15 cellular contexts compared by ENCODE assay signal in the genomic region with DNA sequence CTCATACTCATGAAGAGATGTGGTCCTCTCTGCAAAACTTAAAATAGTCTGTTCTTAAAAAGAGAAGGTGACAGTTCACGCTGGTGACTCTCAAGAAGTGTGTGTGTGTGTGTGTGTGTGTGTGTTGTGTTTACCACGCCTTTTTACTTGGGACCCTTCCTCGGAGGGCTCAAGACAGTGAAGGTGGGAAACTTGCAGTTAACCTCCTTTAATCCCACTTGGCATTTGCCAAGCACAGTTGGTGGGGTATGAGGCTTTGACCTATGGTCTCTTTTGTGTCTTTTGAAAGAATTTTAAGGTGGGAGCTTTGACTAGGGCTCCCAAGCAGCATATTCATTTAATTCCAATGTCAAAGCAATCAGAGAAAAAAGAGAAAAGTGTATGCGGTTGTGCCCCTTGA.
"Had no signal": no experiment of that assay in that cellular context is flagged by ENCODE, and none has a peak within 500 bp of the region (broad histone marks: within the 10 kb centered on the region; RNA-seq: fewer than 3 reads in every experiment).

No MANE protein-coding gene starts in this region.

- H3K27me3 ChIP-seq: foreskin keratinocyte, tibial nerve, uterus had no signal

- H3K4me1 ChIP-seq: foreskin keratinocyte, uterus had no signal

- H3K4me1 Mint-ChIP-seq: activated naive CD8-positive, alpha-beta T cell treated with anti-CD3 and anti-CD28 coated beads for 36 hours; activated T-helper 17 cell treated with anti-CD3 and anti-CD28 coated beads, Interleukin-2, amount 50 U/mL, for 72 hours; naive thymus-derived CD4-positive, alpha-beta T cell; stimulated activated memory B cell treated with anti-CD40 and anti-IgM and Interleukin-4, amounts not matched to agents 10 μg/mL and 1 μg/mL and 100 μg/mL, for 72 hours had no signal

- H3K27me3 Mint-ChIP-seq: activated CD8-positive, alpha-beta T cell treated with anti-CD3 and anti-CD28 coated beads for 36 hours; activated naive CD8-positive, alpha-beta T cell treated with anti-CD3 and anti-CD28 coated beads for 36 hours; activated T-helper 17 cell treated with anti-CD3 and anti-CD28 coated beads, Interleukin-2, amount 50 U/mL, for 72 hours; naive thymus-derived CD4-positive, alpha-beta T cell; stimulated activated memory B cell treated with anti-CD40 and anti-IgM and Interleukin-4, amounts not matched to agents 10 μg/mL and 1 μg/mL and 100 μg/mL, for 72 hours had no signal

- H3K9me3 Mint-ChIP-seq: activated CD8-positive, alpha-beta T cell treated with anti-CD3 and anti-CD28 coated beads for 36 hours; activated T-helper 17 cell treated with anti-CD3 and anti-CD28 coated beads, Interleukin-2, amount 50 U/mL, for 72 hours had no signal

- H3K27ac ChIP-seq: dorsolateral prefrontal cortex, epithelial cell of prostate, foreskin keratinocyte, tibial nerve, uterus had no signal

- H3K36me3 ChIP-seq: tibial nerve, uterus had no signal

- H3K36me3 Mint-ChIP-seq: activated naive CD8-positive, alpha-beta T cell treated with anti-CD3 and anti-CD28 coated beads for 36 hours; naive thymus-derived CD4-positive, alpha-beta T cell; stimulated activated memory B cell treated with anti-CD40 and anti-IgM and Interleukin-4, amounts not matched to agents 10 μg/mL and 1 μg/mL and 100 μg/mL, for 72 hours had no signal

- H3K27ac Mint-ChIP-seq: activated CD8-positive, alpha-beta T cell treated with anti-CD3 and anti-CD28 coated beads for 36 hours; activated naive CD8-positive, alpha-beta T cell treated with anti-CD3 and anti-CD28 coated beads for 36 hours; activated T-helper 17 cell treated with anti-CD3 and anti-CD28 coated beads, Interleukin-2, amount 50 U/mL, for 72 hours; naive thymus-derived CD4-positive, alpha-beta T cell; stimulated activated memory B cell treated with anti-CD40 and anti-IgM and Interleukin-4, amounts not matched to agents 10 μg/mL and 1 μg/mL and 100 μg/mL, for 72 hours had no signal

- H3K9me3 ChIP-seq: tibial nerve, uterus had no signal

- H3K4me3 Mint-ChIP-seq: activated CD8-positive, alpha-beta T cell treated with anti-CD3 and anti-CD28 coated beads for 36 hours; activated naive CD8-positive, alpha-beta T cell treated with anti-CD3 and anti-CD28 coated beads for 36 hours; activated T-helper 17 cell treated with anti-CD3 and anti-CD28 coated beads, Interleukin-2, amount 50 U/mL, for 72 hours; naive thymus-derived CD4-positive, alpha-beta T cell; stimulated activated memory B cell treated with anti-CD40 and anti-IgM and Interleukin-4, amounts not matched to agents 10 μg/mL and 1 μg/mL and 100 μg/mL, for 72 hours had no signal

- DNase-seq: activated CD4-positive, alpha-beta T cell treated with anti-CD3 and anti-CD28 coated beads for 48 hours; activated CD8-positive, alpha-beta T cell treated with anti-CD3 and anti-CD28 coated beads for 36 hours; activated naive CD4-positive, alpha-beta T cell; activated naive CD8-positive, alpha-beta T cell treated with anti-CD3 and anti-CD28 coated beads for 36 hours; activated T-cell treated with anti-CD3 and anti-CD28 coated beads, Interleukin-2, amount 50 U/mL, for 1 hour; foreskin keratinocyte; left ventricle myocardium superior; naive thymus-derived CD4-positive, alpha-beta T cell; stimulated activated CD4-positive, alpha-beta T cell treated with anti-CD3 and anti-CD28 coated beads, Interleukin-4, amount 100 ng/mL, for 24 hours; uterus had no signal

- H3K4me3 ChIP-seq: uterus had no signal
